In genomic region chr19:40321566-40322270, GRCh38 we compare ENCODE assay signal across 16 cellular contexts. TPM values are rescaled to one million over a fixed set of nuclear protein-coding genes. Genes with fewer than 3 reads are reported as not detected.
A peak's percentile ranks its signal among the peaks of the same experiment; 100 is the strongest.
DNase-seq lines count a peak whose midpoint lies in the region; FAIRE-seq and TF ChIP-seq lines count a peak whose summit lies in the region.
"Had no signal": no experiment of that assay in that cellular context is flagged by ENCODE, and none has a peak within 500 bp of the region (broad histone marks: within the 10 kb centered on the region; RNA-seq: fewer than 3 reads in every experiment).

No MANE protein-coding gene starts in this region.

- H3K4me1 Mint-ChIP-seq in HFFc6 (ENCODE audit: low read depth) = peaks cover 19% of the 10 kb centered on the region
- H3K4me1 Mint-ChIP-seq: CD4-positive, CD25-positive, alpha-beta regulatory T cell had no signal

- H3K9ac ChIP-seq in kidney (ENCODE audit: low read length in 2 of 2) (no peak overlapping the region), trophoblast cell (ENCODE audit: low read length) (no peak overlapping the region)
- H3K9ac ChIP-seq: BLaER1, GM23248 had no signal

- no peak overlapping the region for H2BK5ac ChIP-seq in trophoblast cell (ENCODE audit: low read depth, low read length, poor library complexity)

- H4K12ac ChIP-seq in trophoblast cell (ENCODE audit: low read depth, low read length) = no peak overlapping the region

- H3K27ac ChIP-seq in kidney (ENCODE audit: low read depth in 2 of 2, low read length in 2 of 2) (no peak overlapping the region), trophoblast cell (ENCODE audit: low read depth, low read length) (no peak overlapping the region)
- H3K27ac ChIP-seq: 22Rv1, BLaER1, GM23248 had no signal

- H2BK12ac ChIP-seq in trophoblast cell (ENCODE audit: low read length) = no peak overlapping the region

- no peak overlapping the region for H3K4me3 ChIP-seq in kidney (ENCODE audit: low read length in 2 of 2)
- H3K4me3 ChIP-seq in trophoblast cell (ENCODE audit: low read depth, low read length) = no peak overlapping the region
- H3K4me3 ChIP-seq: BLaER1, GM23248 had no signal

- intact Hi-C loops in kidney (cut with DNase I) = no loop called here

- no peak overlapping the region for H2BK120ac ChIP-seq in trophoblast cell (ENCODE audit: insufficient read depth, low read length, poor library complexity)

- H3K36me3 ChIP-seq in kidney (ENCODE audit: control insufficient read depth in 1 of 2, insufficient read depth in 2 of 2, low read length in 2 of 2) = peaks cover 21 to 26% of the 10 kb centered on the region in 2 donors
- peaks cover 69 to 71% of the 10 kb centered on the region in 2 experiments for H3K36me3 ChIP-seq in trophoblast cell (ENCODE audit: control insufficient read depth in 1 of 2, insufficient read depth in 2 of 2, low read length in 2 of 2)

- peak overlapping the region; percentile 29 for H3K18ac ChIP-seq in trophoblast cell (ENCODE audit: low read length)

- no peak overlapping the region for H3K4me2 ChIP-seq in trophoblast cell (ENCODE audit: low read length)
- H3K4me2 ChIP-seq: BLaER1 had no signal

- no peaks in the 10 kb centered on the region for H3K79me2 ChIP-seq in trophoblast cell (ENCODE audit: control insufficient read depth, insufficient read depth, low read length, poor library complexity)

- no peaks in the 10 kb centered on the region for H3K9me3 Mint-ChIP-seq in HFFc6
- H3K9me3 Mint-ChIP-seq: CD4-positive, CD25-positive, alpha-beta regulatory T cell had no signal

- H3K4me3 Mint-ChIP-seq in HFFc6 = no peak overlapping the region
- H3K4me3 Mint-ChIP-seq: CD4-positive, CD25-positive, alpha-beta regulatory T cell had no signal

- peak overlapping the region; percentile 81 for H3K27ac Mint-ChIP-seq in HFFc6
- H3K27ac Mint-ChIP-seq: CD4-positive, CD25-positive, alpha-beta regulatory T cell had no signal

- no peaks in the 10 kb centered on the region for H3K4me1 ChIP-seq in kidney (ENCODE audit: control insufficient read depth in 1 of 2, insufficient read depth in 1 of 2, low read depth in 1 of 2, low read length in 2 of 2)
- peaks cover 14 to 19% of the 10 kb centered on the region in 2 experiments for H3K4me1 ChIP-seq in trophoblast cell (ENCODE audit: control insufficient read depth in 1 of 2, insufficient read depth in 2 of 2, low read length in 2 of 2)
- H3K4me1 ChIP-seq: BLaER1 had no signal

- no peak overlapping the region for H3K4ac ChIP-seq in trophoblast cell (ENCODE audit: low read depth, low read length)

- H3K14ac ChIP-seq in trophoblast cell (ENCODE audit: low read length) = no peak overlapping the region

- no peak overlapping the region for H4K91ac ChIP-seq in trophoblast cell (ENCODE audit: low read depth, low read length)

- H3K27me3 ChIP-seq in trophoblast cell (ENCODE audit: insufficient read depth, low read length) = no peaks in the 10 kb centered on the region
- H3K27me3 ChIP-seq: BLaER1 had no signal

- no peak for FAIRE-seq in kidney (lab: Jason Lieb, UNC)
- FAIRE-seq: H54 had no signal

- TF ChIP-seq CTCF in HFFc6 (IDR thresholded peaks at IDR 0.05) (no peak), kidney (IDR thresholded peaks at IDR 0.05; ENCODE audit: borderline replicate concordance, extremely low read depth, insufficient read depth) (no peak)

- no peak overlapping the region for H2AK5ac ChIP-seq in trophoblast cell (ENCODE audit: low read length)

- no peak overlapping the region for H3K23ac ChIP-seq in trophoblast cell (ENCODE audit: low read length)

- H3K27me3 Mint-ChIP-seq in HFFc6 (ENCODE audit: insufficient read depth) = peaks cover 3% of the 10 kb centered on the region
- H3K27me3 Mint-ChIP-seq: CD4-positive, CD25-positive, alpha-beta regulatory T cell had no signal

- H3K79me1 ChIP-seq in trophoblast cell (ENCODE audit: low read length) = peaks cover 5% of the 10 kb centered on the region

- WGBS in trophoblast cell (ENCODE audit: extremely low coverage, insufficient coverage, insufficient read length) = no CpG with 5 or more reads among the region's 27 CpGs

- H3K9me3 ChIP-seq in kidney (ENCODE audit: control insufficient read depth in 1 of 2, low read length in 2 of 2) (no peaks in the 10 kb centered on the region), trophoblast cell (ENCODE audit: insufficient read depth, low read depth, low read length) (no peaks in the 10 kb centered on the region)
- H3K9me3 ChIP-seq: BLaER1 had no signal

- H2AFZ ChIP-seq in trophoblast cell (ENCODE audit: insufficient read depth, low read length, poor library complexity) = no peak overlapping the region
- H2AFZ ChIP-seq: GM23248 had no signal

- peaks cover 20% of the 10 kb centered on the region for H3K36me3 Mint-ChIP-seq in HFFc6 (ENCODE audit: low read depth)

- peak; percentile 58 for DNase-seq in activated effector memory CD4-positive, alpha-beta T cell treated with anti-CD3 and anti-CD28 coated beads, Interleukin-2, amount 50 U/mL, for 16 hours
- no peak for DNase-seq in activated effector memory CD4-positive, alpha-beta T cell treated with Interleukin-2 at 50 U/mL for 16 hours
- no peak for DNase-seq in HFFc6
- peak; percentile 61 for DNase-seq in kidney
- no peak for DNase-seq in trophoblast cell
- no peak for DNase-seq in NCI-H2196 treated with DMSO at 0.1 percent for 48 hours (lab: John Stamatoyannopoulos, UW; ENCODE audit: unreplicated experiment)
- DNase-seq in SHP77 (lab: John Stamatoyannopoulos, UW) = no peak
- no peak for DNase-seq in NOMO-1 treated with DMSO at 0.1 percent for 48 hours (lab: John Stamatoyannopoulos, UW; ENCODE audit: unreplicated experiment)
- DNase-seq: AML-193; Calu3; CD4-positive, CD25-positive, alpha-beta regulatory T cell; DMS 273 treated with DMSO at 0.1 percent for 48 hours had no signal

- H4K8ac ChIP-seq in trophoblast cell (ENCODE audit: low read depth, low read length) = no peak overlapping the region

RNA-seq across cellular contexts. Expression of gene C19orf47, which starts 26.5 kb away (rescaled TPM):
- 10 to 100 TPM; 15.8 to 20.0 (median 18.5) TPM for total RNA-seq in HFFc6 (2021; fragmentation: NEBNext Ultra II Directional; extraction: Animal tissue kit (Norgen Biotek cat#: 25700))
- 12.9 TPM for total RNA-seq in kidney
- 13.0 TPM for polyA plus RNA-seq in kidney (ENCODE audit: insufficient read depth, low read depth, low replicate concordance)
- polyA plus RNA-seq in trophoblast cell (2013) = 28.2 and 29.6 TPM in 2 replicates

RNA-seq across cellular contexts. Expression of gene PLD3, which starts 26.8 kb away (rescaled TPM):
- 100 to 1,000 TPM; 141 to 211 (median 152) TPM for total RNA-seq in HFFc6 (2021; fragmentation: NEBNext Ultra II Directional; extraction: Animal tissue kit (Norgen Biotek cat#: 25700))
- 207 TPM for total RNA-seq in kidney
- 175 TPM for polyA plus RNA-seq in kidney (ENCODE audit: insufficient read depth, low read depth, low replicate concordance)
- polyA plus RNA-seq in trophoblast cell (2013) = 773 and 872 TPM in 2 replicates

RNA-seq across cellular contexts. Expression of gene AKT2, which starts 36.6 kb away (rescaled TPM):
- 100 to 1,000 TPM; 128 to 133 (median 130) TPM for total RNA-seq in HFFc6 (2021; fragmentation: NEBNext Ultra II Directional; extraction: Animal tissue kit (Norgen Biotek cat#: 25700))
- total RNA-seq in kidney = 154 TPM
- polyA plus RNA-seq in kidney (ENCODE audit: insufficient read depth, low read depth, low replicate concordance) = 75.0 TPM
- 118 and 120 TPM in 2 replicates for polyA plus RNA-seq in trophoblast cell (2013)

Comparison
In these comparisons a context has a peak if more than half of its experiments do, and no peak if none do; other contexts are left out.
1. DNase-seq: peak in activated effector memory CD4-positive, alpha-beta T cell treated with anti-CD3 and anti-CD28 coated beads, Interleukin-2, amount 50 U/mL, for 16 hours (single experiment) and kidney (single experiment); none in activated effector memory CD4-positive, alpha-beta T cell treated with Interleukin-2 at 50 U/mL for 16 hours (single experiment), HFFc6 (single experiment), trophoblast cell (0 of 2), NCI-H2196 treated with DMSO at 0.1 percent for 48 hours (single experiment), SHP77 (0 of 2) and NOMO-1 treated with DMSO at 0.1 percent for 48 hours (single experiment).